In genomic region chr9:94166237-94167054, GRCh38 we compare ENCODE assay signal across 8 cellular contexts.
DNase-seq lines count a peak whose midpoint lies in the region; ATAC-seq and TF ChIP-seq lines count a peak whose summit lies in the region.

No MANE protein-coding gene starts in this region.

- CTCF ChIA-PET in activated B cell treated with CpG ODN at 0.5 μM for 24 hours (lab: Charles Lee): interaction anchor here (1.9 kb wide), 1 partner anchor 100 kb away, joined by 4 read pairs; no protein-coding TSS in a partner anchor

- no peaks in the 10 kb centered on the region for H3K9me3 Mint-ChIP-seq in activated B cell treated with CpG ODN at 0.5 μM for 24 hours

- ATAC-seq in HG03175 (IDR thresholded peaks at IDR 0.05; ENCODE audit: unreplicated experiment) (peak; percentile 60), activated B cell treated with CpG ODN at 0.5 μM for 24 hours (ENCODE audit: low read depth) (peak; percentile 63)

- peak overlapping the region; percentile 89 for H3K4me3 Mint-ChIP-seq in activated B cell treated with CpG ODN at 0.5 μM for 24 hours

- WGBS in spleen, 5 donors: 0 to 1% (median 0%) methylated on average over 10 to 100 of the region's 100 CpGs

- H3K4me1 ChIP-seq in spleen: peaks cover 35 to 57% (median 53%) of the 10 kb centered on the region in 6 donors

- peak overlapping the region; percentile 97 for H3K27ac ChIP-seq in caudate nucleus (ENCODE audit: low read depth, low read length)
- H3K27ac ChIP-seq in spleen: peak overlapping the region; percentile 92 to 100 (median 100)

- TF ChIP-seq CTCF in AG09309 (IDR thresholded peaks at IDR 0.05; ENCODE audit: control insufficient read depth, insufficient read depth, low read depth, low read length, missing control alignments): no peak
- TF ChIP-seq CTCF in activated B cell treated with CpG ODN at 0.5 μM for 24 hours (IDR thresholded peaks at IDR 0.05): no peak
- TF ChIP-seq CTCF in spleen (IDR thresholded peaks at IDR 0.05 in 8 of 11, conservative IDR thresholded peaks at IDR 0.05 in 3 of 11): peak in 5 of 11 experiments; percentile 2 to 66 (median 33)

- peak overlapping the region; percentile 87 for H3K27ac Mint-ChIP-seq in activated B cell treated with CpG ODN at 0.5 μM for 24 hours

- POLR2A ChIA-PET in activated B cell treated with CpG ODN at 0.5 μM for 24 hours (lab: Charles Lee): interaction anchor here (0.6 to 1.8 kb wide), 7 partner anchors 9 to 1520 kb away, joined by 3 to 8 read pairs (median 4); no protein-coding TSS in a partner anchor

- peaks cover 9% of the 10 kb centered on the region for H3K36me3 Mint-ChIP-seq in activated B cell treated with CpG ODN at 0.5 μM for 24 hours (ENCODE audit: low read depth)

- DNase-seq in AG09309 (ENCODE audit: low read depth) (peak; percentile 95), NCI-H2227 treated with DMSO at 0.1 percent for 48 hours (lab: John Stamatoyannopoulos, UW) (peak; percentile 91), activated B cell treated with CpG ODN at 0.5 μM for 24 hours (peak; percentile 85), caudate nucleus (lab: John Stamatoyannopoulos, UW) (peak; percentile 41 to 97 (median 93)), inferior parietal cortex (ENCODE audit: extremely low spot score) (peak; percentile 97), spleen (peak; percentile 98)

- H3K36me3 ChIP-seq in spleen: peaks cover 0 to 4% (median 1%) of the 10 kb centered on the region in 6 donors

- H3K27me3 ChIP-seq in spleen (replicated peaks in 1 of 7): no peaks in the 10 kb centered on the region

- in situ Hi-C loops in GM18951 (cut with MboI; ENCODE audit: low sequenced_read_pairs, unreplicated experiment): no loop called here

- intact Hi-C loops in activated B cell treated with CpG ODN at 0.5 μM for 24 hours (cut with micrococcal nuclease) (loop anchor here (1.0 to 10.0 kb wide), 10 partner anchors 9 to 1711 kb away; partner anchors contain the start of genes AOPEP, ERCC6L2, FAM120AOS and ZNF169), spleen (cut with DNase I; ENCODE audit: low total_unique reads) (no loop called here)

- H3K4me3 ChIP-seq in AG09309 (ENCODE audit: control insufficient read depth, low read depth, low read length) (peak overlapping the region; percentile 62), spleen (peak overlapping the region; percentile 65 to 95 (median 76))

- H3K27me3 Mint-ChIP-seq in activated B cell treated with CpG ODN at 0.5 μM for 24 hours: no peaks in the 10 kb centered on the region

- TF ChIP-seq POLR2A in GM18951 (IDR thresholded peaks at IDR 0.05; ENCODE audit: extremely low read depth, insufficient read depth, insufficient read length) (peak; percentile 85), spleen (IDR thresholded peaks at IDR 0.05) (peak in 2 of 3 donors; percentile 53 to 69)

- H3K9me3 ChIP-seq in spleen: no peaks in the 10 kb centered on the region

- H3K4me1 Mint-ChIP-seq in activated B cell treated with CpG ODN at 0.5 μM for 24 hours: peaks cover 49% of the 10 kb centered on the region

Comparison
In these comparisons a context has a peak if more than half of its experiments do, and no peak if none do; other contexts are left out.
1. Peak in every context shown above with its lines: DNase-seq, ATAC-seq, H3K4me3 ChIP-seq and H3K27ac ChIP-seq.